ENCODE assay signal across 16 cellular contexts in genomic region chr14:77268989-77269595, GRCh38. TPM values are rescaled to one million over a fixed set of nuclear protein-coding genes. Genes with fewer than 3 reads are reported as not detected.
A peak's percentile ranks its signal among the peaks of the same experiment; 100 is the strongest.
DNase-seq lines count a peak whose midpoint lies in the region; ATAC-seq, FAIRE-seq and TF ChIP-seq lines count a peak whose summit lies in the region.
"Had no signal": no experiment of that assay in that cellular context is flagged by ENCODE, and none has a peak within 500 bp of the region (broad histone marks: within the 10 kb centered on the region; RNA-seq: fewer than 3 reads in every experiment).

No MANE protein-coding gene starts in this region.

- DNase-seq in A549 (ENCODE audit: low read depth in 1 of 2, low spot score in 1 of 2): no peak
- DNase-seq in IMR-90: no peak
- peak; percentile 95 for DNase-seq in NCI-H69 (lab: John Stamatoyannopoulos, UW)
- DNase-seq in epithelial cell of esophagus (ENCODE audit: low read depth): peak; percentile 41
- no peak for DNase-seq in NOMO-1 treated with DMSO at 0.1 percent for 48 hours (lab: John Stamatoyannopoulos, UW; ENCODE audit: unreplicated experiment)
- DNase-seq in T1000 (lab: John Stamatoyannopoulos, UW): no peak
- no peak for DNase-seq in SIG-M5 treated with dmso at 0.1 percent for 504 hours (lab: John Stamatoyannopoulos, UW; ENCODE audit: unreplicated experiment)
- DNase-seq: activated CD4-positive, alpha-beta T cell treated with anti-CD3 and anti-CD28 coated beads, Interleukin-2, amount 50 U/mL, for 1 hour; activated T-cell treated with anti-CD3 and anti-CD28 coated beads, Interleukin-2, amount 50 U/mL, for 72 hours; adrenal gland; Calu3; immature natural killer cell; occipital lobe; testis had no signal

- no peak overlapping the region for H2BK5ac ChIP-seq in IMR-90 (ENCODE audit: low read depth, low read length, poor library complexity, severe bottlenecking)

- no peak overlapping the region for H3K4me3 ChIP-seq in A549
- no peak overlapping the region for H3K4me3 ChIP-seq in IMR-90 (ENCODE audit: insufficient read depth, low read depth, low read length)
- no peak overlapping the region for H3K4me3 ChIP-seq in epithelial cell of esophagus (ENCODE audit: low read length)
- H3K4me3 ChIP-seq: adrenal gland, PC-9, testis had no signal

- peak overlapping the region; percentile 32 for H2AFZ ChIP-seq in IMR-90 (replicated peaks; ENCODE audit: low read length, poor library complexity)
- H2AFZ ChIP-seq: PC-9 had no signal

- TF ChIP-seq POLR2A in A549 (IDR thresholded peaks at IDR 0.05; ENCODE audit: low read length) (no peak), IMR-90 (IDR thresholded peaks at IDR 0.05; ENCODE audit: low read depth, low read length) (no peak)

- ATAC-seq in A549 (peak; percentile 10 to 37; a peak in 3 of 6 replicates), IMR-90 (ENCODE audit: low read depth) (no peak), HG02610 (IDR thresholded peaks at IDR 0.05; ENCODE audit: unreplicated experiment) (no peak)
- ATAC-seq: activated T-cell treated with anti-CD3 and anti-CD28 coated beads, Interleukin-2, amount 50 U/mL, for 72 hours had no signal

- H2BK15ac ChIP-seq in IMR-90 (ENCODE audit: low read depth, low read length): no peak overlapping the region

- in situ Hi-C loops in IMR-90 (cut with MboI; ENCODE audit: low sequenced_read_pairs): no loop called here

- H3K56ac ChIP-seq in IMR-90 (ENCODE audit: extremely low read depth, insufficient read depth, low read length): no peak overlapping the region

- no peak overlapping the region for H3K4me2 ChIP-seq in A549
- no peak overlapping the region for H3K4me2 ChIP-seq in IMR-90 (ENCODE audit: low read depth, low read length)
- H3K4me2 ChIP-seq: PC-9 had no signal

- no peak overlapping the region for H3K18ac ChIP-seq in IMR-90 (ENCODE audit: low read depth, low read length)

- H3K9me1 ChIP-seq in IMR-90 (ENCODE audit: insufficient read depth, low read length): 0 out of 2 replicates have a peak, but pooled peaks cover under 1% of the 10 kb centered on the region

- no peak overlapping the region for H3K23ac ChIP-seq in IMR-90 (ENCODE audit: low read depth, low read length)

- H4K8ac ChIP-seq in IMR-90 (ENCODE audit: low read depth in 2 of 2, low read length in 2 of 2): no peak overlapping the region

- H2AK5ac ChIP-seq in IMR-90 (ENCODE audit: low read depth, low read length): no peak overlapping the region

- H2AK9ac ChIP-seq in IMR-90 (replicated peaks; ENCODE audit: low read depth, low read length, poor library complexity): no peak overlapping the region

- no peaks in the 10 kb centered on the region for H3K79me1 ChIP-seq in IMR-90 (ENCODE audit: low read depth in 1 of 2, low read length in 2 of 2)

- no peak for FAIRE-seq in A549 (lab: Jason Lieb, UNC)

- H4K20me1 ChIP-seq in IMR-90 (ENCODE audit: insufficient read depth, low read length): no peaks in the 10 kb centered on the region; the same call in 1 of the 2 replicates

- no peak overlapping the region for H3K9ac ChIP-seq in IMR-90 (ENCODE audit: low read depth, low read length)

- no peak overlapping the region for H3K4ac ChIP-seq in IMR-90 (ENCODE audit: low read depth, low read length)

- H3K4me1 ChIP-seq in A549: peaks cover 8% of the 10 kb centered on the region; the same call in 1 of the 3 replicates
- H3K4me1 ChIP-seq in IMR-90 (ENCODE audit: control insufficient read depth, insufficient read depth, low read length): no peaks in the 10 kb centered on the region
- H3K4me1 ChIP-seq: adrenal gland, testis had no signal

- BruUV-seq in IMR-90 (replicated peaks; lab: Mats Ljungman, UMichigan): no TSS peak

- H4K5ac ChIP-seq in IMR-90 (ENCODE audit: low read depth, low read length): no peak overlapping the region

- dilution Hi-C loops in IMR-90 (cut with HindIII; ENCODE audit: low sequenced_read_pairs, unreplicated experiment): no loop called here

- TF ChIP-seq RAD21 in A549 (conservative IDR thresholded peaks at IDR 0.05 in 1 of 2, IDR thresholded peaks at IDR 0.05 in 1 of 2): no peak
- no peak for TF ChIP-seq RAD21 in IMR-90 (IDR thresholded peaks at IDR 0.05; ENCODE audit: low read length)

- H2BK120ac ChIP-seq in IMR-90 (ENCODE audit: low read depth, low read length): no peak overlapping the region

- CTCF ChIA-PET in A549 (lab: Yijun Ruan, JAX): interaction anchor here (0.7 to 1.9 kb wide), 6 partner anchors 11 to 85 kb away, joined by 3 to 5 read pairs (median 3); no protein-coding TSS in a partner anchor
- CTCF ChIA-PET in IMR-90 (lab: Yijun Ruan, JAX): no interaction called here

- POLR2A ChIA-PET in A549 (lab: Yijun Ruan, JAX) (no interaction called here), IMR-90 (lab: Charles Lee; ENCODE audit: unreplicated experiment) (no interaction called here)

- H3K36me3 ChIP-seq in IMR-90 (ENCODE audit: control insufficient read depth, insufficient read depth, low read length): no peaks in the 10 kb centered on the region
- H3K36me3 ChIP-seq: adrenal gland had no signal

- H3K14ac ChIP-seq in IMR-90 (replicated peaks; ENCODE audit: low read depth, low read length): no peak overlapping the region

- TF ChIP-seq CTCF in A549 (IDR thresholded peaks at IDR 0.05) (no peak), IMR-90 (conservative IDR thresholded peaks at IDR 0.05; ENCODE audit: low read depth, low read length) (no peak), epithelial cell of esophagus (IDR thresholded peaks at IDR 0.05; ENCODE audit: insufficient read depth, low read depth, low read length, missing control alignments) (no peak)

- peaks cover 51% of the 10 kb centered on the region for H3K27me3 ChIP-seq in IMR-90 (ENCODE audit: control insufficient read depth, insufficient read depth, low read length)
- H3K27me3 ChIP-seq: testis had no signal

- H3K9me3 ChIP-seq in A549 (0 out of 3 replicates have a peak, but pooled peaks cover 5% of the 10 kb centered on the region), IMR-90 (ENCODE audit: control insufficient read depth, insufficient read depth, low read length) (peaks cover 5% of the 10 kb centered on the region)
- H3K9me3 ChIP-seq: adrenal gland, testis had no signal

- TF ChIP-seq EP300 in A549 (IDR thresholded peaks at IDR 0.05): no peak

- 69% methylated on average over 6 of the region's 8 CpGs for WGBS in A549 (ENCODE audit: missing lambda C conversion rate)
- no CpG with 5 or more reads among the region's 8 CpGs for WGBS in IMR-90 (ENCODE audit: extremely low coverage in 2 of 2, insufficient read length in 1 of 2), 2 experiments

- no peak overlapping the region for H4K91ac ChIP-seq in IMR-90 (ENCODE audit: insufficient read depth, low read depth, low read length)

- no peak overlapping the region for H2BK20ac ChIP-seq in IMR-90 (ENCODE audit: low read depth, low read length)

- intact Hi-C loops in IMR-90 (cut with micrococcal nuclease): no loop called here

- H3K27ac ChIP-seq in A549 (no peak overlapping the region), IMR-90 (ENCODE audit: insufficient read depth, low read length) (no peak overlapping the region)
- H3K27ac ChIP-seq: adrenal gland, PC-9, testis had no signal

TF ChIP-seq in A549, 52 proteins besides CTCF, POLR2A, EP300 and RAD21:
- TF ChIP-seq SMC3 (IDR thresholded peaks at IDR 0.05): no peak
- TF ChIP-seq FOSB (CRISPR knock-in tag; IDR thresholded peaks at IDR 0.05): no peak
- TF ChIP-seq CHD2 (IDR thresholded peaks at IDR 0.05; ENCODE audit: low read length, partially characterized antibody): no peak
TF ChIP-seq in A549: peak in this region for 0.

TF ChIP-seq in IMR-90, 13 proteins besides CTCF, POLR2A, EP300 and RAD21 (continues in another document):
- TF ChIP-seq SMC3 (IDR thresholded peaks at IDR 0.05; ENCODE audit: low read depth, low read length) (no peak), MAZ (IDR thresholded peaks at IDR 0.05; ENCODE audit: borderline replicate concordance, low read depth, low read length) (no peak), MXI1 (IDR thresholded peaks at IDR 0.05; ENCODE audit: borderline replicate concordance, low read depth, low read length) (no peak), BHLHE40 (IDR thresholded peaks at IDR 0.05; ENCODE audit: low read depth, low read length) (no peak)

RNA-seq across cellular contexts. Expression of gene NGB, which starts 1.9 kb away (rescaled TPM):
- polyA plus RNA-seq in A549 (2011; rRNA removed) (not detected in 2 replicates), A549 (2017; fragmentation: RNase III; extraction: RNeasy Plus Mini Kit Qiagen cat#74134 plus additional on column Dnase treatment) (not detected in 3 replicates), IMR-90 (2012; rRNA removed) (not detected in 2 replicates)
- not detected in 2 replicates for polyA plus RNA-seq in A549 (2012; cell fraction: cytosol; rRNA removed)
- 0.04 TPM in 1 of 2 replicates, not detected in the other for polyA plus RNA-seq in A549 (2012; cell fraction: nucleus; rRNA removed)
- not detected in 2 replicates for polyA minus RNA-seq in A549 (2011; rRNA and poly(A)+ RNA removed)
- not detected in 2 replicates for total RNA-seq in IMR-90 (2012; rRNA removed)
- not detected in 2 replicates for polyA plus RNA-seq in IMR-90 (2012; cell fraction: cytosol; rRNA removed)
- not detected in 2 replicates for polyA plus RNA-seq in IMR-90 (2012; cell fraction: nucleus; rRNA removed; ENCODE audit: low replicate concordance)
- total RNA-seq: activated T-cell treated with anti-CD3 and anti-CD28 coated beads, Interleukin-2, amount 50 U/mL, for 72 hours; Calu3; PC-9 had no signal
- polyA plus RNA-seq: immature natural killer cell had no signal

RNA-seq across cellular contexts. Expression of gene POMT2, which starts 51.6 kb away (rescaled TPM):
- polyA plus RNA-seq in A549 (2011; rRNA removed): 35.0 and 38.7 TPM in 2 replicates
- polyA plus RNA-seq in A549 (2012; cell fraction: cytosol; rRNA removed): 20.8 and 33.0 TPM in 2 replicates
- polyA plus RNA-seq in A549 (2012; cell fraction: nucleus; rRNA removed): 113 and 122 TPM in 2 replicates
- polyA plus RNA-seq in A549 (2017; fragmentation: RNase III; extraction: RNeasy Plus Mini Kit Qiagen cat#74134 plus additional on column Dnase treatment): 25.9 to 29.0 TPM (median 27.1 TPM) in 3 replicates
- 75.5 and 84.0 TPM in 2 replicates for polyA minus RNA-seq in A549 (2011; rRNA and poly(A)+ RNA removed)
- total RNA-seq in IMR-90 (2012; rRNA removed): 5.8 and 6.5 TPM in 2 replicates
- 13.0 and 13.1 TPM in 2 replicates for polyA plus RNA-seq in IMR-90 (2012; rRNA removed)
- polyA plus RNA-seq in IMR-90 (2012; cell fraction: cytosol; rRNA removed): 7.4 and 9.6 TPM in 2 replicates
- 40.0 and 47.7 TPM in 2 replicates for polyA plus RNA-seq in IMR-90 (2012; cell fraction: nucleus; rRNA removed; ENCODE audit: low replicate concordance)

RNA-seq across cellular contexts. Expression of gene GSTZ1, which starts 51.7 kb away (rescaled TPM):
- polyA plus RNA-seq in A549 (2011; rRNA removed): 24.3 and 29.3 TPM in 2 replicates
- 37.2 and 39.2 TPM in 2 replicates for polyA plus RNA-seq in A549 (2012; cell fraction: cytosol; rRNA removed)
- 37.8 and 38.6 TPM in 2 replicates for polyA plus RNA-seq in A549 (2012; cell fraction: nucleus; rRNA removed)
- 29.7 to 33.6 TPM (median 30.1 TPM) in 3 replicates for polyA plus RNA-seq in A549 (2017; fragmentation: RNase III; extraction: RNeasy Plus Mini Kit Qiagen cat#74134 plus additional on column Dnase treatment)
- 29.8 and 30.8 TPM in 2 replicates for polyA minus RNA-seq in A549 (2011; rRNA and poly(A)+ RNA removed)
- total RNA-seq in IMR-90 (2012; rRNA removed): 25.0 and 29.0 TPM in 2 replicates
- polyA plus RNA-seq in IMR-90 (2012; rRNA removed): 19.3 and 19.4 TPM in 2 replicates
- polyA plus RNA-seq in IMR-90 (2012; cell fraction: cytosol; rRNA removed): 18.3 and 23.3 TPM in 2 replicates
- 16.0 and 20.6 TPM in 2 replicates for polyA plus RNA-seq in IMR-90 (2012; cell fraction: nucleus; rRNA removed; ENCODE audit: low replicate concordance)

Comparison
In these comparisons a context has a peak if more than half of its experiments do, and no peak if none do; other contexts are left out.
1. ATAC-seq: peak in A549 (2 of 2); none in IMR-90 (single experiment) and HG02610 (single experiment).
2. DNase-seq: peak in NCI-H69 (single experiment) and epithelial cell of esophagus (single experiment); none in A549 (0 of 2), IMR-90 (single experiment), NOMO-1 treated with DMSO at 0.1 percent for 48 hours (single experiment), T1000 (single experiment) and SIG-M5 treated with dmso at 0.1 percent for 504 hours (single experiment).